ENCODE assay signal across 11 cellular contexts in the genomic region with DNA sequence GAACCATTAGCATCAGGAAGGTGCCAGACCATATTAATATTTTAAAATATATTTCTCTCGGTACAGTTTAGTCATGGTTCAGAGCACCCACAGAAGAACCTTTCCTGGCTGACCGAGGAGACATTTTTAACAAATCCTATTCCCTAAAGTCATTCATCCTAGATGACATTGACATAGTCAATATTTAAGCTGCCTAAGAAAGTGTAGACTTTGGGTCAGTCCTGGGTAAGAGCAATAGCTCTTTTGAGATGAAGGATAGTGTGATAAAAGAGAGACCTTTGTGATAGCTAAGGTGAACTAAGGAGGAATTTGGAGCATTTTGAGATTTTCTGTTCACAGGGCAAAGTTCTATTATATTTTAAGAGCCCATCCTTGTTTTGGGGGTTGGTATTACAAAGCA. TPM values are rescaled to one million over a fixed set of nuclear protein-coding genes. Genes with fewer than 3 reads are reported as not detected.
DNase-seq lines count a peak whose midpoint lies in the region; ATAC-seq and TF ChIP-seq lines count a peak whose summit lies in the region.
"Had no signal": no experiment of that assay in that cellular context is flagged by ENCODE, and none has a peak within 500 bp of the region (broad histone marks: within the 10 kb centered on the region; RNA-seq: fewer than 3 reads in every experiment).

No MANE protein-coding gene starts in this region.

- H3K36me3 ChIP-seq in CD4-positive, CD25-positive, alpha-beta regulatory T cell (ENCODE audit: control insufficient read depth, insufficient read depth, low read length), result no peaks in the 10 kb centered on the region
- H3K36me3 ChIP-seq in GM23248 (ENCODE audit: low read depth) (0 out of 2 replicates have a peak, but pooled peaks cover 4% of the 10 kb centered on the region), BE2C (peaks cover 14% of the 10 kb centered on the region; the same call in 1 of the 2 replicates)
- H3K36me3 ChIP-seq in naive thymus-derived CD4-positive, alpha-beta T cell (ENCODE audit: control insufficient read depth in 2 of 3, insufficient read depth in 3 of 3, low read length in 3 of 3), result no peaks in the 10 kb centered on the region

- H3K27me3 Mint-ChIP-seq in CD4-positive, CD25-positive, alpha-beta regulatory T cell, result no peaks in the 10 kb centered on the region
- no peaks in the 10 kb centered on the region for H3K27me3 Mint-ChIP-seq in naive thymus-derived CD4-positive, alpha-beta T cell
- H3K27me3 Mint-ChIP-seq: activated CD4-positive, alpha-beta T cell treated with anti-CD3 and anti-CD28 coated beads, Interleukin-2, amount 10 ng/mL, durations not matched to agents 24 days and 14 days; stimulated activated naive B cell treated with anti-CD40 and anti-IgM and Interleukin-4, amounts not matched to agents 10 μg/mL and 1 μg/mL and 100 μg/mL, for 72 hours had no signal

- TF ChIP-seq CTCF in BE2C (IDR thresholded peaks at IDR 0.05; ENCODE audit: low read depth, low read length), result no peak

- no peaks in the 10 kb centered on the region for H3K27me3 ChIP-seq in CD4-positive, CD25-positive, alpha-beta regulatory T cell (ENCODE audit: control insufficient read depth, insufficient read depth, low read length)
- H3K27me3 ChIP-seq in GM23248 (replicated peaks; ENCODE audit: insufficient read depth) (no peaks in the 10 kb centered on the region), BE2C (no peaks in the 10 kb centered on the region)
- no peaks in the 10 kb centered on the region for H3K27me3 ChIP-seq in naive thymus-derived CD4-positive, alpha-beta T cell (ENCODE audit: control insufficient read depth in 2 of 2, insufficient read depth in 2 of 2, low read length in 2 of 2)

- H3K9me3 ChIP-seq in CD4-positive, CD25-positive, alpha-beta regulatory T cell (ENCODE audit: control insufficient read depth in 2 of 2, low read length in 2 of 2), result no peaks in the 10 kb centered on the region
- H3K9me3 ChIP-seq in GM23248 (ENCODE audit: low read depth) (no peaks in the 10 kb centered on the region), BE2C (no peaks in the 10 kb centered on the region)
- H3K9me3 ChIP-seq in naive thymus-derived CD4-positive, alpha-beta T cell (ENCODE audit: control insufficient read depth in 2 of 3, low read length in 3 of 3), result no peaks in the 10 kb centered on the region

- POLR2A ChIA-PET in naive thymus-derived CD4-positive, alpha-beta T cell (lab: Charles Lee), result interaction anchor here (0.6 to 2.5 kb wide), 7 partner anchors 9 to 391 kb away, joined by 3 to 9 read pairs (median 4); no protein-coding TSS in a partner anchor

- intact Hi-C loops in naive thymus-derived CD4-positive, alpha-beta T cell (cut with micrococcal nuclease), result loop anchor here in 1 of 2 donors (1.0 kb wide), 1 partner anchor 8 kb away; no protein-coding TSS in a partner anchor

- CTCF ChIA-PET in naive thymus-derived CD4-positive, alpha-beta T cell (lab: Charles Lee), result interaction anchor here (1.3 to 1.4 kb wide), 2 partner anchors 25 to 81 kb away, joined by 3 to 4 read pairs; no protein-coding TSS in a partner anchor

- no peaks in the 10 kb centered on the region for H3K9me3 Mint-ChIP-seq in CD4-positive, CD25-positive, alpha-beta regulatory T cell
- no peaks in the 10 kb centered on the region for H3K9me3 Mint-ChIP-seq in naive thymus-derived CD4-positive, alpha-beta T cell
- H3K9me3 Mint-ChIP-seq: activated CD4-positive, alpha-beta T cell treated with anti-CD3 and anti-CD28 coated beads, Interleukin-2, amount 10 ng/mL, durations not matched to agents 24 days and 14 days; stimulated activated naive B cell treated with anti-CD40 and anti-IgM and Interleukin-4, amounts not matched to agents 10 μg/mL and 1 μg/mL and 100 μg/mL, for 72 hours had no signal

- H3K4me2 ChIP-seq in GM23248 (ENCODE audit: unreplicated experiment), result peak overlapping the region; percentile 1

- peaks cover 85% of the 10 kb centered on the region for H3K79me2 ChIP-seq in GM23248 (ENCODE audit: insufficient read depth)

- peaks cover 17% of the 10 kb centered on the region for H3K36me3 Mint-ChIP-seq in CD4-positive, CD25-positive, alpha-beta regulatory T cell
- H3K36me3 Mint-ChIP-seq in naive thymus-derived CD4-positive, alpha-beta T cell, result peaks cover 0 to 17% (median 10%) of the 10 kb centered on the region in 5 donors

- no peak for DNase-seq in CD4-positive, CD25-positive, alpha-beta regulatory T cell
- DNase-seq in GM23248, result no peak
- DNase-seq in naive thymus-derived CD4-positive, alpha-beta T cell, result no peak
- no peak for DNase-seq in mucosa of gallbladder (ENCODE audit: low spot score)
- DNase-seq in cerebellar cortex (ENCODE audit: low spot score), result no peak
- DNase-seq in BE2C, result no peak
- DNase-seq: KG1 had no signal

- H2AFZ ChIP-seq in GM23248, result no peak overlapping the region

- peak overlapping the region; percentile 39 to 78 (median 64) for H3K27ac Mint-ChIP-seq in CD4-positive, CD25-positive, alpha-beta regulatory T cell
- peak overlapping the region in 8 of 9 donors; percentile 58 to 97 (median 88) for H3K27ac Mint-ChIP-seq in naive thymus-derived CD4-positive, alpha-beta T cell

- no peak overlapping the region for H3K27ac ChIP-seq in CD4-positive, CD25-positive, alpha-beta regulatory T cell (ENCODE audit: insufficient read depth, low read length, poor library complexity, severe bottlenecking)
- H3K27ac ChIP-seq in GM23248 (peak overlapping the region; percentile 58), angular gyrus (ENCODE audit: low read depth, low read length) (peak overlapping the region; percentile 74)
- peak overlapping the region; percentile 46 for H3K27ac ChIP-seq in naive thymus-derived CD4-positive, alpha-beta T cell (ENCODE audit: low read depth, low read length)

- H3K4me1 Mint-ChIP-seq in CD4-positive, CD25-positive, alpha-beta regulatory T cell, result peaks cover 18 to 65% (median 35%) of the 10 kb centered on the region in 4 donors
- peaks cover 32 to 92% (median 82%) of the 10 kb centered on the region in 7 donors for H3K4me1 Mint-ChIP-seq in naive thymus-derived CD4-positive, alpha-beta T cell

- H3K4me1 ChIP-seq in CD4-positive, CD25-positive, alpha-beta regulatory T cell (ENCODE audit: control insufficient read depth, insufficient read depth, low read length, poor library complexity, severe bottlenecking), result peaks cover 16% of the 10 kb centered on the region
- H3K4me1 ChIP-seq in GM23248 (ENCODE audit: insufficient read depth), result peaks cover 29% of the 10 kb centered on the region
- H3K4me1 ChIP-seq in naive thymus-derived CD4-positive, alpha-beta T cell (ENCODE audit: control insufficient read depth in 2 of 2, insufficient read depth in 2 of 2, low read length in 2 of 2), result peaks cover 22 to 83% of the 10 kb centered on the region in 2 donors
- H3K4me1 ChIP-seq in BE2C, result peaks cover 13% of the 10 kb centered on the region

- H3K4me3 Mint-ChIP-seq in CD4-positive, CD25-positive, alpha-beta regulatory T cell, result no peak overlapping the region
- H3K4me3 Mint-ChIP-seq in naive thymus-derived CD4-positive, alpha-beta T cell, result peak overlapping the region in 7 of 10 donors; percentile 15 to 79 (median 69)

- H3K9me2 ChIP-seq in GM23248 (ENCODE audit: insufficient read depth), result no peaks in the 10 kb centered on the region

- H3K4me3 ChIP-seq in CD4-positive, CD25-positive, alpha-beta regulatory T cell (ENCODE audit: low read depth, low read length), result no peak overlapping the region
- H3K4me3 ChIP-seq in GM23248 (no peak overlapping the region), BE2C (ENCODE audit: low read depth, low read length) (no peak overlapping the region)
- no peak overlapping the region for H3K4me3 ChIP-seq in naive thymus-derived CD4-positive, alpha-beta T cell (ENCODE audit: low read length)

- H3K9ac ChIP-seq in GM23248, result no peak overlapping the region

- no peak for ATAC-seq in CD4-positive, CD25-positive, alpha-beta regulatory T cell (ENCODE audit: low read depth in 2 of 2)
- ATAC-seq in naive thymus-derived CD4-positive, alpha-beta T cell, result no peak
- ATAC-seq in GM19397 (IDR thresholded peaks at IDR 0.05; ENCODE audit: unreplicated experiment), result no peak

- in situ Hi-C loops in GM23248 (cut with MboI), result no loop called here

- H4K20me1 ChIP-seq in GM23248 (ENCODE audit: insufficient read depth), result no peaks in the 10 kb centered on the region

- peaks cover 30% of the 10 kb centered on the region for H3F3A ChIP-seq in GM23248 (ENCODE audit: insufficient read depth)

- 61 to 70% methylated on average over 2 of the region's 2 CpGs for WGBS in GM23248 (ENCODE audit: low coverage in 1 of 2, low lambda C conversion rate in 2 of 2, missing lambda C conversion rate in 2 of 2), 2 experiments

RNA-seq across cellular contexts. Expression of a gene that starts 47.5 kb away (rescaled TPM):
- total RNA-seq in CD4-positive, CD25-positive, alpha-beta regulatory T cell, result 39.0 TPM
- polyA plus RNA-seq in CD4-positive, CD25-positive, alpha-beta regulatory T cell, result 1 to 10 TPM in 3 of 4 donors, under 1 TPM in 1; 0.64 to 2.6 (median 1.6) TPM
- 11.3 and 11.9 TPM in 2 replicates for total RNA-seq in GM23248 (2014; rRNA removed; shearing (Covaris generic))
- polyA plus RNA-seq in GM23248 (2016; fragmentation: Nextera tagmentation; extraction: Ambion mirVana), result 3.8 and 6.3 TPM in 2 replicates
- total RNA-seq in naive thymus-derived CD4-positive, alpha-beta T cell, result 10 to 100 TPM; 55.0 to 89.1 (median 78.3) TPM
- polyA plus RNA-seq in naive thymus-derived CD4-positive, alpha-beta T cell, result 10 to 100 TPM; 10.1 to 11.7 TPM
- 36.3 TPM for total RNA-seq in mucosa of gallbladder
- 34.4 TPM for polyA plus RNA-seq in BE2C (2012; ENCODE audit: insufficient read depth, insufficient read length, low read depth)

Comparison
In these comparisons a context has a peak if more than half of its experiments do, and no peak if none do; other contexts are left out.
1. H3K4me3 Mint-ChIP-seq: peak in naive thymus-derived CD4-positive, alpha-beta T cell (7 of 10); none in CD4-positive, CD25-positive, alpha-beta regulatory T cell (0 of 4).